Comparison of ENCODE assay signal across 1 cellular context in the genomic region with DNA sequence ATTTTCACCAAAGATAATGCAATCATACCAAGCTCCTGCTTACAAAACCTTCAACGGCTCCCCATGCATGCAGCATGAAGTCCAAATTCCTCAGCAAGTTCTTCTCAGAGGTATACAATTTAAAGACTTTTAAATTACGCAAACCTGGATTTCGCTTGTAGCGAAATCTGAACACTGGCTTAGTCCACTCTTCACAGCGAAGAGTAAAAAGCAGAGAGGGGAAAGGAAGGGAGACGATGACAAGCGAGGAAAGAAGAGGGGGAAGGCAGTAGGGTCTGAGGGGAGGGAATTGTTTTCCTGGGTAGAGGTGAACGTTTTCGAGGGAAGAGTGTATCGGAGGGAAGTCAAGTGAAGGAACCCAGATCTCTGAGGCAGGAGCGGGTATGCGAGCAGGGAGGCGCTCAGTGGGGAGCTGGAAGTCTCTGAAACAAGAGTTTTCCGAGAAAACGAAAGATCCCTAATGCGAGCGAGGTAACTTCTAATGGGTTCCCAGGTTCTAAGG.
TF ChIP-seq lines count a peak whose summit lies in the region.

No MANE protein-coding gene starts in this region.

TF ChIP-seq in WTC11, 78 proteins besides CTCF, POLR2A, EP300 and RAD21 (continued from another document):
- TF ChIP-seq, protein P1, sequence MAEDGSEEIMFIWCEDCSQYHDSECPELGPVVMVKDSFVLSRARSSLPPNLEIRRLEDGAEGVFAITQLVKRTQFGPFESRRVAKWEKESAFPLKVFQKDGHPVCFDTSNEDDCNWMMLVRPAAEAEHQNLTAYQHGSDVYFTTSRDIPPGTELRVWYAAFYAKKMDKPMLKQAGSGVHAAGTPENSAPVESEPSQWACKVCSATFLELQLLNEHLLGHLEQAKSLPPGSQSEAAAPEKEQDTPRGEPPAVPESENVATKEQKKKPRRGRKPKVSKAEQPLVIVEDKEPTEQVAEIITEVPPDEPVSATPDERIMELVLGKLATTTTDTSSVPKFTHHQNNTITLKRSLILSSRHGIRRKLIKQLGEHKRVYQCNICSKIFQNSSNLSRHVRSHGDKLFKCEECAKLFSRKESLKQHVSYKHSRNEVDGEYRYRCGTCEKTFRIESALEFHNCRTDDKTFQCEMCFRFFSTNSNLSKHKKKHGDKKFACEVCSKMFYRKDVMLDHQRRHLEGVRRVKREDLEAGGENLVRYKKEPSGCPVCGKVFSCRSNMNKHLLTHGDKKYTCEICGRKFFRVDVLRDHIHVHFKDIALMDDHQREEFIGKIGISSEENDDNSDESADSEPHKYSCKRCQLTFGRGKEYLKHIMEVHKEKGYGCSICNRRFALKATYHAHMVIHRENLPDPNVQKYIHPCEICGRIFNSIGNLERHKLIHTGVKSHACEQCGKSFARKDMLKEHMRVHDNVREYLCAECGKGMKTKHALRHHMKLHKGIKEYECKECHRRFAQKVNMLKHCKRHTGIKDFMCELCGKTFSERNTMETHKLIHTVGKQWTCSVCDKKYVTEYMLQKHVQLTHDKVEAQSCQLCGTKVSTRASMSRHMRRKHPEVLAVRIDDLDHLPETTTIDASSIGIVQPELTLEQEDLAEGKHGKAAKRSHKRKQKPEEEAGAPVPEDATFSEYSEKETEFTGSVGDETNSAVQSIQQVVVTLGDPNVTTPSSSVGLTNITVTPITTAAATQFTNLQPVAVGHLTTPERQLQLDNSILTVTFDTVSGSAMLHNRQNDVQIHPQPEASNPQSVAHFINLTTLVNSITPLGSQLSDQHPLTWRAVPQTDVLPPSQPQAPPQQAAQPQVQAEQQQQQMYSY (CRISPR knock-in tag; IDR thresholded peaks at IDR 0.05): no peak
